8 cellular contexts compared by ENCODE assay signal in the genomic region with DNA sequence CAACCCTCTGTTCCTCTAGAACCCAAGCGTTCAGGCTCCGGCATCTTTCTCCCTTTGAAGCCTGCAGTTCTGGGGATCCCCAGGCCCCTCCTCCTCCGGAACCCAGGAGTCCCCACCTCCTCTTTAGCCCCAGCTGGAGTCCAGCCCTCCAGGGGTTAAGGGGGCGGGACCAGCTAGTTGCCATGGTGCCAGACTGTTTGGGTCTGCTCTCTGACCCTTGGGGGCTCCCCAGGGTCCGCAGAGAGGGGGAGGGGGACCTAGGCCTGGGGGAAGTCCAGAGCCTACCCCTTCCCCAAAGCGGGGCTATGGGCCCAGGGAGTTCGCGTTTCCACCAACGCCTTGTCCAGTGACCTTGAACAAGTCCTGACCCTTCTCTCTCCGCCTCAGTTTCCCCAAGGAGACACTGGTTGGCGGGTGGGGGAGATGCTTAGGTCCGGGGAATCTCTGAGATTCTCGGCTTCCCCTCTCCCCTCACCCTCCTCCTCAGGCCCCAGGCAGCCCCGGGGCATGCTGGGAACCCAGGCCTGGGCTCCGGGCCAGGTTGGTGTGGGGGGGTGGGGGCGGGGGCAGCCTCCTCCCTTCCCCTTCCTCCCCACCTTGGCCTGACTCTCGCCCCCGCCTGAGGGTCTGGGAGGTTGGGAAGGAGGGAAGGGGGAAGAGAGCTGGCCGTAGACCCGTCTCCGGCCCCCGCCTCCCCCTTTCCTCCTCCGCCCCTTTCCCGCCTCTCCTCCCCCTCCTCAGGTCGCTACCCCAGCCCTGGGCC. TPM values are rescaled to one million over a fixed set of nuclear protein-coding genes. Genes with fewer than 3 reads are reported as not detected.
DNase-seq lines count a peak whose midpoint lies in the region; ATAC-seq, FAIRE-seq and TF ChIP-seq lines count a peak whose summit lies in the region.

No MANE protein-coding gene starts in this region.

- no peaks in the 10 kb centered on the region for H3K9me3 Mint-ChIP-seq in stimulated activated naive B cell treated with anti-CD40 and anti-IgM and Interleukin-4, amounts not matched to agents 10 μg/mL and 1 μg/mL and 100 μg/mL, for 72 hours

- peak overlapping the region; percentile 48 for H3K27ac Mint-ChIP-seq in stimulated activated naive B cell treated with anti-CD40 and anti-IgM and Interleukin-4, amounts not matched to agents 10 μg/mL and 1 μg/mL and 100 μg/mL, for 72 hours

- H3K27me3 Mint-ChIP-seq in stimulated activated naive B cell treated with anti-CD40 and anti-IgM and Interleukin-4, amounts not matched to agents 10 μg/mL and 1 μg/mL and 100 μg/mL, for 72 hours: peaks cover 72 to 80% of the 10 kb centered on the region in 2 donors

- H3K36me3 ChIP-seq in mucosa of descending colon (ENCODE audit: low read depth): no peaks in the 10 kb centered on the region

- DNase-seq in GM13977 (ENCODE audit: low spot score) (peak; percentile 92), NCI-H69 (lab: John Stamatoyannopoulos, UW) (peak; percentile 95), epithelial cell of proximal tubule (ENCODE audit: low read depth) (no peak), mucosa of descending colon (peak; percentile 36 to 66 (median 65)), GM19239 (ENCODE audit: insufficient read length, low spot score) (no peak)
- peak; percentile 75 for DNase-seq in activated T-cell treated with anti-CD3 and anti-CD28 coated beads, Interleukin-2, amount 50 U/mL, for 1 hour
- DNase-seq in stimulated activated naive B cell treated with anti-CD40 and anti-IgM and Interleukin-4, amounts not matched to agents 10 μg/mL and 1 μg/mL and 100 μg/mL, for 72 hours: no peak

- no peaks in the 10 kb centered on the region for H3K4me1 ChIP-seq in mucosa of descending colon (ENCODE audit: low read depth)

- H3K4me3 ChIP-seq in epithelial cell of proximal tubule (ENCODE audit: low read depth, low read length) (peak overlapping the region; percentile 69), mucosa of descending colon (peak overlapping the region; percentile 30)

- in situ Hi-C loops in GM13977 (cut with MboI; ENCODE audit: low pct_unique_long_range_greater_than_20kb, low sequenced_read_pairs, unreplicated experiment): no loop called here

- H3K36me3 Mint-ChIP-seq in stimulated activated naive B cell treated with anti-CD40 and anti-IgM and Interleukin-4, amounts not matched to agents 10 μg/mL and 1 μg/mL and 100 μg/mL, for 72 hours: peaks cover 0 to 4% of the 10 kb centered on the region in 2 donors

- intact Hi-C loops in mucosa of descending colon (cut with DNase I, micrococcal nuclease): no loop called here

- no peak for FAIRE-seq in GM19239 (lab: Jason Lieb, UNC)

- TF ChIP-seq CTCF in GM13977 (IDR thresholded peaks at IDR 0.05; ENCODE audit: extremely low read depth, insufficient read depth, missing control alignments): no peak
- TF ChIP-seq CTCF in epithelial cell of proximal tubule (conservative IDR thresholded peaks at IDR 0.05; ENCODE audit: low read depth, low read length): no peak
- no peak for TF ChIP-seq CTCF in mucosa of descending colon (IDR thresholded peaks at IDR 0.05)

- peak; percentile 52 for ATAC-seq in mucosa of descending colon
- peak; percentile 80 to 82 for ATAC-seq in stimulated activated naive B cell treated with anti-CD40 and anti-IgM and Interleukin-4, amounts not matched to agents 10 μg/mL and 1 μg/mL and 100 μg/mL, for 72 hours (replicated peaks)
- no peak for ATAC-seq in GM21515 (IDR thresholded peaks at IDR 0.05; ENCODE audit: unreplicated experiment)

- H3K4me1 Mint-ChIP-seq in stimulated activated naive B cell treated with anti-CD40 and anti-IgM and Interleukin-4, amounts not matched to agents 10 μg/mL and 1 μg/mL and 100 μg/mL, for 72 hours: peaks cover 17 to 24% of the 10 kb centered on the region in 2 donors

- H3K9me3 ChIP-seq in mucosa of descending colon: no peaks in the 10 kb centered on the region

- H3K4me3 Mint-ChIP-seq in stimulated activated naive B cell treated with anti-CD40 and anti-IgM and Interleukin-4, amounts not matched to agents 10 μg/mL and 1 μg/mL and 100 μg/mL, for 72 hours: peak overlapping the region; percentile 72 to 77

RNA-seq across cellular contexts. Expression of a gene that starts 2.6 kb away (rescaled TPM):
- total RNA-seq in epithelial cell of proximal tubule: 4.7 and 4.9 TPM in 2 replicates
- 10 to 100 TPM in 1 of 3 donors, 1 to 10 TPM in 2; 2.9 to 35.5 (median 4.1) TPM for total RNA-seq in mucosa of descending colon

RNA-seq across cellular contexts. Expression of a gene that starts 33.3 kb away (rescaled TPM):
- total RNA-seq in epithelial cell of proximal tubule (0.35 TPM in 1 of 2 replicates, not detected in the other), mucosa of descending colon (under 1 TPM in 2 of 3 donors, not detected in 1; 0.14 to 0.51 TPM)

RNA-seq across cellular contexts. Expression of a gene that starts 43.9 kb away (rescaled TPM):
- total RNA-seq in epithelial cell of proximal tubule (not detected in 2 replicates), mucosa of descending colon (1 to 10 TPM in 2 of 3 donors, not detected in 1; 3.5 to 7.9 TPM)

Comparison
In these comparisons a context has a peak if more than half of its experiments do, and no peak if none do; other contexts are left out.
1. DNase-seq: peak in GM13977 (single experiment), NCI-H69 (single experiment), activated T-cell treated with anti-CD3 and anti-CD28 coated beads, Interleukin-2, amount 50 U/mL, for 1 hour (single experiment) and mucosa of descending colon (3 of 3); none in epithelial cell of proximal tubule (single experiment), stimulated activated naive B cell treated with anti-CD40 and anti-IgM and Interleukin-4, amounts not matched to agents 10 μg/mL and 1 μg/mL and 100 μg/mL, for 72 hours (single experiment) and GM19239 (single experiment).